ENCODE assay signal across 16 cellular contexts in genomic region chr10:131788386-131788785, GRCh38.
"Had no signal": no experiment of that assay in that cellular context is flagged by ENCODE, and none has a peak within 500 bp of the region (broad histone marks: within the 10 kb centered on the region; RNA-seq: fewer than 3 reads in every experiment).

No MANE protein-coding gene starts in this region.

- DNase-seq: activated CD4-positive, alpha-beta T cell treated with anti-CD3 and anti-CD28 coated beads for 1 hour; activated CD4-positive, alpha-beta T cell treated with anti-CD3 and anti-CD28 coated beads, Interleukin-2, amount 50 U/mL, for 48 hours; activated naive CD4-positive, alpha-beta T cell treated with anti-CD3 and anti-CD28 coated beads, Interleukin-2, amount 50 U/mL, for 16 hours; activated T-cell treated with anti-CD3 and anti-CD28 coated beads, Interleukin-2, amount 50 U/mL, for 1 hour; ovary; stimulated activated CD4-positive, alpha-beta T cell treated with anti-CD3 and anti-CD28 coated beads, Interleukin-1b, Interleukin-23, amount 100 ng/mL, for 48 hours; stimulated activated naive CD8-positive, alpha-beta T cell treated with anti-CD3 and anti-CD28 coated beads, Interleukin-15, amount 100 ng/mL, for 72 hours; T1000; testis; upper lobe of right lung had no signal

- H3K27ac ChIP-seq: cardiac muscle cell, ovary, testis, upper lobe of right lung had no signal

- H3K36me3 Mint-ChIP-seq: mesothelial cell of epicardium had no signal

- H3K4me1 ChIP-seq: testis, upper lobe of right lung had no signal

- H3K36me3 ChIP-seq: cardiac muscle cell, ovary, upper lobe of right lung had no signal

- H3K4me1 Mint-ChIP-seq: mesothelial cell of epicardium; stimulated activated naive CD8-positive, alpha-beta T cell treated with anti-CD3 and anti-CD28 coated beads, Interleukin-15, amount 100 ng/mL, for 72 hours had no signal

- H3K4me3 Mint-ChIP-seq: mesothelial cell of epicardium; stimulated activated naive CD8-positive, alpha-beta T cell treated with anti-CD3 and anti-CD28 coated beads, Interleukin-15, amount 100 ng/mL, for 72 hours had no signal

- H3K9me3 Mint-ChIP-seq: mesothelial cell of epicardium had no signal

- ATAC-seq: sciatic nerve; stimulated activated naive CD8-positive, alpha-beta T cell treated with anti-CD3 and anti-CD28 coated beads, Interleukin-15, amount 100 ng/mL, for 72 hours; upper lobe of right lung had no signal

- H3K27ac Mint-ChIP-seq: activated T-helper 2 cell treated with anti-CD3 and anti-CD28 coated beads, Interferon-gamma antibody, Interleukin-2, Interleukin-4, amounts not matched to agents 10 μg/mL and 5 μg/mL and 100 μg/mL, durations not matched to agents 14 hours and 24 hours and 36 hours; mesothelial cell of epicardium; stimulated activated naive CD8-positive, alpha-beta T cell treated with anti-CD3 and anti-CD28 coated beads, Interleukin-15, amount 100 ng/mL, for 72 hours had no signal

- H3K27me3 ChIP-seq: cardiac muscle cell, ovary, testis, upper lobe of right lung had no signal

- FAIRE-seq: colon, endometrium had no signal

- H3K4me3 ChIP-seq: cardiac muscle cell, ovary, testis, upper lobe of right lung had no signal

- H3K9me3 ChIP-seq: ovary, testis, upper lobe of right lung had no signal
